1 cellular context compared by ENCODE assay signal in the genomic region with DNA sequence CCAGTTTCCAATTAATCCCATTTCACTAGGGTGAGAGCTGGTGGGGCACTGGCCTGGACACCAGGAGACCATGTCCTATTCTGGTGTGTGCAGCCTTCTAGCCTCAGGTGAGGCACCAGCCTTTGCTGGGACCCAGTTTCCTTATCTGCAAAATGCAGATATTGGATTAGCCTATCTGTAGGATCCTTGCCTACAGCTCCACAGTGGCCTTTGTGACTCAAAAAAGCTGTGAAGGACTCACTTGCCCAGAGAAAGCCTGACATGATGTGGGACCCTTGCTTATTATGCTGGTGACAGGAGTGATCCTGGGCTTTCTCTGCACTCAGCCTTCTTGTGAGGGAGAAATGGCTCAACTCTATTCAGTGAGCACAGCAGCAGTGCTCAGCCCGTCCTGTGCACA.
A peak's percentile ranks its signal among the peaks of the same experiment; 100 is the strongest.
TF ChIP-seq lines count a peak whose summit lies in the region.

No MANE protein-coding gene starts in this region.

TF ChIP-seq in K562, 482 proteins besides CTCF, POLR2A, EP300 and RAD21 (continued from another document):
- TF ChIP-seq, protein P1, sequence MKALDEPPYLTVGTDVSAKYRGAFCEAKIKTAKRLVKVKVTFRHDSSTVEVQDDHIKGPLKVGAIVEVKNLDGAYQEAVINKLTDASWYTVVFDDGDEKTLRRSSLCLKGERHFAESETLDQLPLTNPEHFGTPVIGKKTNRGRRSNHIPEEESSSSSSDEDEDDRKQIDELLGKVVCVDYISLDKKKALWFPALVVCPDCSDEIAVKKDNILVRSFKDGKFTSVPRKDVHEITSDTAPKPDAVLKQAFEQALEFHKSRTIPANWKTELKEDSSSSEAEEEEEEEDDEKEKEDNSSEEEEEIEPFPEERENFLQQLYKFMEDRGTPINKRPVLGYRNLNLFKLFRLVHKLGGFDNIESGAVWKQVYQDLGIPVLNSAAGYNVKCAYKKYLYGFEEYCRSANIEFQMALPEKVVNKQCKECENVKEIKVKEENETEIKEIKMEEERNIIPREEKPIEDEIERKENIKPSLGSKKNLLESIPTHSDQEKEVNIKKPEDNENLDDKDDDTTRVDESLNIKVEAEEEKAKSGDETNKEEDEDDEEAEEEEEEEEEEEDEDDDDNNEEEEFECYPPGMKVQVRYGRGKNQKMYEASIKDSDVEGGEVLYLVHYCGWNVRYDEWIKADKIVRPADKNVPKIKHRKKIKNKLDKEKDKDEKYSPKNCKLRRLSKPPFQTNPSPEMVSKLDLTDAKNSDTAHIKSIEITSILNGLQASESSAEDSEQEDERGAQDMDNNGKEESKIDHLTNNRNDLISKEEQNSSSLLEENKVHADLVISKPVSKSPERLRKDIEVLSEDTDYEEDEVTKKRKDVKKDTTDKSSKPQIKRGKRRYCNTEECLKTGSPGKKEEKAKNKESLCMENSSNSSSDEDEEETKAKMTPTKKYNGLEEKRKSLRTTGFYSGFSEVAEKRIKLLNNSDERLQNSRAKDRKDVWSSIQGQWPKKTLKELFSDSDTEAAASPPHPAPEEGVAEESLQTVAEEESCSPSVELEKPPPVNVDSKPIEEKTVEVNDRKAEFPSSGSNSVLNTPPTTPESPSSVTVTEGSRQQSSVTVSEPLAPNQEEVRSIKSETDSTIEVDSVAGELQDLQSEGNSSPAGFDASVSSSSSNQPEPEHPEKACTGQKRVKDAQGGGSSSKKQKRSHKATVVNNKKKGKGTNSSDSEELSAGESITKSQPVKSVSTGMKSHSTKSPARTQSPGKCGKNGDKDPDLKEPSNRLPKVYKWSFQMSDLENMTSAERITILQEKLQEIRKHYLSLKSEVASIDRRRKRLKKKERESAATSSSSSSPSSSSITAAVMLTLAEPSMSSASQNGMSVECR (CRISPR knock-in tag; IDR thresholded peaks at IDR 0.05) = 0 out of 2 replicates have a peak, but pooled peaks have one; percentile 42
- TF ChIP-seq, protein P2, sequence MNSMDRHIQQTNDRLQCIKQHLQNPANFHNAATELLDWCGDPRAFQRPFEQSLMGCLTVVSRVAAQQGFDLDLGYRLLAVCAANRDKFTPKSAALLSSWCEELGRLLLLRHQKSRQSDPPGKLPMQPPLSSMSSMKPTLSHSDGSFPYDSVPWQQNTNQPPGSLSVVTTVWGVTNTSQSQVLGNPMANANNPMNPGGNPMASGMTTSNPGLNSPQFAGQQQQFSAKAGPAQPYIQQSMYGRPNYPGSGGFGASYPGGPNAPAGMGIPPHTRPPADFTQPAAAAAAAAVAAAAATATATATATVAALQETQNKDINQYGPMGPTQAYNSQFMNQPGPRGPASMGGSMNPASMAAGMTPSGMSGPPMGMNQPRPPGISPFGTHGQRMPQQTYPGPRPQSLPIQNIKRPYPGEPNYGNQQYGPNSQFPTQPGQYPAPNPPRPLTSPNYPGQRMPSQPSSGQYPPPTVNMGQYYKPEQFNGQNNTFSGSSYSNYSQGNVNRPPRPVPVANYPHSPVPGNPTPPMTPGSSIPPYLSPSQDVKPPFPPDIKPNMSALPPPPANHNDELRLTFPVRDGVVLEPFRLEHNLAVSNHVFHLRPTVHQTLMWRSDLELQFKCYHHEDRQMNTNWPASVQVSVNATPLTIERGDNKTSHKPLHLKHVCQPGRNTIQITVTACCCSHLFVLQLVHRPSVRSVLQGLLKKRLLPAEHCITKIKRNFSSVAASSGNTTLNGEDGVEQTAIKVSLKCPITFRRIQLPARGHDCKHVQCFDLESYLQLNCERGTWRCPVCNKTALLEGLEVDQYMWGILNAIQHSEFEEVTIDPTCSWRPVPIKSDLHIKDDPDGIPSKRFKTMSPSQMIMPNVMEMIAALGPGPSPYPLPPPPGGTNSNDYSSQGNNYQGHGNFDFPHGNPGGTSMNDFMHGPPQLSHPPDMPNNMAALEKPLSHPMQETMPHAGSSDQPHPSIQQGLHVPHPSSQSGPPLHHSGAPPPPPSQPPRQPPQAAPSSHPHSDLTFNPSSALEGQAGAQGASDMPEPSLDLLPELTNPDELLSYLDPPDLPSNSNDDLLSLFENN (IDR thresholded peaks at IDR 0.05; ENCODE audit: low read depth in 2 of 2, low read length in 2 of 2) = 0 out of 4 replicates have a peak, but pooled peaks of 1 of the 2 experiments have one; percentile 16
- TF ChIP-seq SMAD1 (IDR thresholded peaks at IDR 0.05; ENCODE audit: low read depth, low read length, partially characterized antibody) (no peak), POLR2G (IDR thresholded peaks at IDR 0.05; ENCODE audit: low read depth, low read length) (no peak), CCAR2 (IDR thresholded peaks at IDR 0.05; ENCODE audit: low read depth, low read length) (no peak), MCM2 (IDR thresholded peaks at IDR 0.05; ENCODE audit: low read depth) (no peak), ZBTB17 (CRISPR knock-in tag; IDR thresholded peaks at IDR 0.05) (no peak), SMARCA4 (IDR thresholded peaks at IDR 0.05) (peak; percentile 71), TCF3 (CRISPR knock-in tag; IDR thresholded peaks at IDR 0.05) (peak; percentile 86), PML (IDR thresholded peaks at IDR 0.05; ENCODE audit: low read length) (peak; percentile 81; the same call in 1 of the 2 replicates), LCOR (CRISPR knock-in tag; IDR thresholded peaks at IDR 0.05) (no peak), NBN (IDR thresholded peaks at IDR 0.05; ENCODE audit: low read depth) (no peak), RBM39 (optimal IDR thresholded peaks at IDR 0.05; ENCODE audit: low read depth, low read length) (no peak), TEAD4 (IDR thresholded peaks at IDR 0.05; ENCODE audit: low read length) (peak; percentile 88), TEAD4 (CRISPR knock-in tag; IDR thresholded peaks at IDR 0.05; ENCODE audit: borderline replicate concordance) (no peak), MCM3 (IDR thresholded peaks at IDR 0.05) (no peak), FOXM1 (IDR thresholded peaks at IDR 0.05; ENCODE audit: low read depth) (peak; percentile 43; the same call in 1 of the 2 replicates), FOXM1 (CRISPR knock-in tag; IDR thresholded peaks at IDR 0.05; ENCODE audit: low read depth) (no peak), ATF7 (IDR thresholded peaks at IDR 0.05) (0 out of 2 replicates have a peak, but pooled peaks have one; percentile 10), SOX6 (IDR thresholded peaks at IDR 0.05) (peak; percentile 59), CBFA2T3 (IDR thresholded peaks at IDR 0.05) (peak; percentile 87), JUND (IDR thresholded peaks at IDR 0.05; ENCODE audit: borderline replicate concordance, low read depth, low read length) (no peak), JUND (tag; IDR thresholded peaks at IDR 0.05; ENCODE audit: borderline replicate concordance, low read depth, low read length) (no peak)
- TF ChIP-seq, protein P3, sequence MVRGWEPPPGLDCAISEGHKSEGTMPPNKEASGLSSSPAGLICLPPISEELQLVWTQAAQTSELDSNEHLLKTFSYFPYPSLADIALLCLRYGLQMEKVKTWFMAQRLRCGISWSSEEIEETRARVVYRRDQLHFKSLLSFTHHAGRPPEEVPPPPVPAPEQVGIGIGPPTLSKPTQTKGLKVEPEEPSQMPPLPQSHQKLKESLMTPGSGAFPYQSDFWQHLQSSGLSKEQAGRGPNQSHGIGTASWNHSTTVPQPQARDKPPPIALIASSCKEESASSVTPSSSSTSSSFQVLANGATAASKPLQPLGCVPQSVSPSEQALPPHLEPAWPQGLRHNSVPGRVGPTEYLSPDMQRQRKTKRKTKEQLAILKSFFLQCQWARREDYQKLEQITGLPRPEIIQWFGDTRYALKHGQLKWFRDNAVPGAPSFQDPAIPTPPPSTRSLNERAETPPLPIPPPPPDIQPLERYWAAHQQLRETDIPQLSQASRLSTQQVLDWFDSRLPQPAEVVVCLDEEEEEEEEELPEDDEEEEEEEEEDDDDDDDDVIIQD (CRISPR knock-in tag; IDR thresholded peaks at IDR 0.05) = no peak
TF ChIP-seq in K562: peak in this region for 27.
